In the genomic region with DNA sequence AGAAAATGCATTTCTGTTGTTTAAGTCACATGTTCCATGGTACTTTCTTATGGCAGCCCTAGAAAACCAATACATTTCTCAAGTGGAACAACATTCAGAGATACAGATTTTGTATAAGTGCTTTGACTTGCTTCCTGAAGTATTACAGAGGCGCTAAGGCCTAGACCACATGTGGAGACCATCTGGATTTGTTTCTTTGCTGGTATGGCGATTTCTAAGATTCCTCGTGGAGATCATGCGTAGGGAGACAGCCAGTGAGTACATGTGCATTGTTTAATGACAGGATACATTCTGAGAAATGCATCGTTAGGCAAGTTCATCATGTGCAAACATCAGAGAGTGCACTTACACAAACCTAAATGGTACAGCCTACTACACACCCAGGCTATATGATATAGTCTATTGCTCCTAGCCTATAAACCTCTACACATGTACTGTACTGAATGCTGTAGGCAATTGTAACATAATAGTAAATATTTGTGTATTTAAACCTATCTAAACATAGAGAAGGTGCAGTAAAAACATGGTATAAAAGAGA, we compare ENCODE assay signal across 1 cellular context.
TF ChIP-seq lines count a peak whose summit lies in the region.

No MANE protein-coding gene starts in this region.

TF ChIP-seq in K562, 482 proteins besides CTCF, POLR2A, EP300 and RAD21:
- TF ChIP-seq NFE2L1 (tag; IDR thresholded peaks at IDR 0.05; ENCODE audit: borderline replicate concordance, low read depth) (no peak), SMAD2 (IDR thresholded peaks at IDR 0.05; ENCODE audit: low read depth, low read length) (no peak), PHF21A (IDR thresholded peaks at IDR 0.05; ENCODE audit: borderline replicate concordance, low read depth) (no peak)
- TF ChIP-seq, protein P1, sequence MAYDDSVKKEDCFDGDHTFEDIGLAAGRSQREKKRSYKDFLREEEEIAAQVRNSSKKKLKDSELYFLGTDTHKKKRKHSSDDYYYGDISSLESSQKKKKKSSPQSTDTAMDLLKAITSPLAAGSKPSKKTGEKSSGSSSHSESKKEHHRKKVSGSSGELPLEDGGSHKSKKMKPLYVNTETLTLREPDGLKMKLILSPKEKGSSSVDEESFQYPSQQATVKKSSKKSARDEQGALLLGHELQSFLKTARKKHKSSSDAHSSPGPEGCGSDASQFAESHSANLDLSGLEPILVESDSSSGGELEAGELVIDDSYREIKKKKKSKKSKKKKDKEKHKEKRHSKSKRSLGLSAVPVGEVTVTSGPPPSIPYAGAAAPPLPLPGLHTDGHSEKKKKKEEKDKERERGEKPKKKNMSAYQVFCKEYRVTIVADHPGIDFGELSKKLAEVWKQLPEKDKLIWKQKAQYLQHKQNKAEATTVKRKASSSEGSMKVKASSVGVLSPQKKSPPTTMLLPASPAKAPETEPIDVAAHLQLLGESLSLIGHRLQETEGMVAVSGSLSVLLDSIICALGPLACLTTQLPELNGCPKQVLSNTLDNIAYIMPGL (CRISPR knock-in tag; IDR thresholded peaks at IDR 0.05): no peak
- TF ChIP-seq, protein P2, sequence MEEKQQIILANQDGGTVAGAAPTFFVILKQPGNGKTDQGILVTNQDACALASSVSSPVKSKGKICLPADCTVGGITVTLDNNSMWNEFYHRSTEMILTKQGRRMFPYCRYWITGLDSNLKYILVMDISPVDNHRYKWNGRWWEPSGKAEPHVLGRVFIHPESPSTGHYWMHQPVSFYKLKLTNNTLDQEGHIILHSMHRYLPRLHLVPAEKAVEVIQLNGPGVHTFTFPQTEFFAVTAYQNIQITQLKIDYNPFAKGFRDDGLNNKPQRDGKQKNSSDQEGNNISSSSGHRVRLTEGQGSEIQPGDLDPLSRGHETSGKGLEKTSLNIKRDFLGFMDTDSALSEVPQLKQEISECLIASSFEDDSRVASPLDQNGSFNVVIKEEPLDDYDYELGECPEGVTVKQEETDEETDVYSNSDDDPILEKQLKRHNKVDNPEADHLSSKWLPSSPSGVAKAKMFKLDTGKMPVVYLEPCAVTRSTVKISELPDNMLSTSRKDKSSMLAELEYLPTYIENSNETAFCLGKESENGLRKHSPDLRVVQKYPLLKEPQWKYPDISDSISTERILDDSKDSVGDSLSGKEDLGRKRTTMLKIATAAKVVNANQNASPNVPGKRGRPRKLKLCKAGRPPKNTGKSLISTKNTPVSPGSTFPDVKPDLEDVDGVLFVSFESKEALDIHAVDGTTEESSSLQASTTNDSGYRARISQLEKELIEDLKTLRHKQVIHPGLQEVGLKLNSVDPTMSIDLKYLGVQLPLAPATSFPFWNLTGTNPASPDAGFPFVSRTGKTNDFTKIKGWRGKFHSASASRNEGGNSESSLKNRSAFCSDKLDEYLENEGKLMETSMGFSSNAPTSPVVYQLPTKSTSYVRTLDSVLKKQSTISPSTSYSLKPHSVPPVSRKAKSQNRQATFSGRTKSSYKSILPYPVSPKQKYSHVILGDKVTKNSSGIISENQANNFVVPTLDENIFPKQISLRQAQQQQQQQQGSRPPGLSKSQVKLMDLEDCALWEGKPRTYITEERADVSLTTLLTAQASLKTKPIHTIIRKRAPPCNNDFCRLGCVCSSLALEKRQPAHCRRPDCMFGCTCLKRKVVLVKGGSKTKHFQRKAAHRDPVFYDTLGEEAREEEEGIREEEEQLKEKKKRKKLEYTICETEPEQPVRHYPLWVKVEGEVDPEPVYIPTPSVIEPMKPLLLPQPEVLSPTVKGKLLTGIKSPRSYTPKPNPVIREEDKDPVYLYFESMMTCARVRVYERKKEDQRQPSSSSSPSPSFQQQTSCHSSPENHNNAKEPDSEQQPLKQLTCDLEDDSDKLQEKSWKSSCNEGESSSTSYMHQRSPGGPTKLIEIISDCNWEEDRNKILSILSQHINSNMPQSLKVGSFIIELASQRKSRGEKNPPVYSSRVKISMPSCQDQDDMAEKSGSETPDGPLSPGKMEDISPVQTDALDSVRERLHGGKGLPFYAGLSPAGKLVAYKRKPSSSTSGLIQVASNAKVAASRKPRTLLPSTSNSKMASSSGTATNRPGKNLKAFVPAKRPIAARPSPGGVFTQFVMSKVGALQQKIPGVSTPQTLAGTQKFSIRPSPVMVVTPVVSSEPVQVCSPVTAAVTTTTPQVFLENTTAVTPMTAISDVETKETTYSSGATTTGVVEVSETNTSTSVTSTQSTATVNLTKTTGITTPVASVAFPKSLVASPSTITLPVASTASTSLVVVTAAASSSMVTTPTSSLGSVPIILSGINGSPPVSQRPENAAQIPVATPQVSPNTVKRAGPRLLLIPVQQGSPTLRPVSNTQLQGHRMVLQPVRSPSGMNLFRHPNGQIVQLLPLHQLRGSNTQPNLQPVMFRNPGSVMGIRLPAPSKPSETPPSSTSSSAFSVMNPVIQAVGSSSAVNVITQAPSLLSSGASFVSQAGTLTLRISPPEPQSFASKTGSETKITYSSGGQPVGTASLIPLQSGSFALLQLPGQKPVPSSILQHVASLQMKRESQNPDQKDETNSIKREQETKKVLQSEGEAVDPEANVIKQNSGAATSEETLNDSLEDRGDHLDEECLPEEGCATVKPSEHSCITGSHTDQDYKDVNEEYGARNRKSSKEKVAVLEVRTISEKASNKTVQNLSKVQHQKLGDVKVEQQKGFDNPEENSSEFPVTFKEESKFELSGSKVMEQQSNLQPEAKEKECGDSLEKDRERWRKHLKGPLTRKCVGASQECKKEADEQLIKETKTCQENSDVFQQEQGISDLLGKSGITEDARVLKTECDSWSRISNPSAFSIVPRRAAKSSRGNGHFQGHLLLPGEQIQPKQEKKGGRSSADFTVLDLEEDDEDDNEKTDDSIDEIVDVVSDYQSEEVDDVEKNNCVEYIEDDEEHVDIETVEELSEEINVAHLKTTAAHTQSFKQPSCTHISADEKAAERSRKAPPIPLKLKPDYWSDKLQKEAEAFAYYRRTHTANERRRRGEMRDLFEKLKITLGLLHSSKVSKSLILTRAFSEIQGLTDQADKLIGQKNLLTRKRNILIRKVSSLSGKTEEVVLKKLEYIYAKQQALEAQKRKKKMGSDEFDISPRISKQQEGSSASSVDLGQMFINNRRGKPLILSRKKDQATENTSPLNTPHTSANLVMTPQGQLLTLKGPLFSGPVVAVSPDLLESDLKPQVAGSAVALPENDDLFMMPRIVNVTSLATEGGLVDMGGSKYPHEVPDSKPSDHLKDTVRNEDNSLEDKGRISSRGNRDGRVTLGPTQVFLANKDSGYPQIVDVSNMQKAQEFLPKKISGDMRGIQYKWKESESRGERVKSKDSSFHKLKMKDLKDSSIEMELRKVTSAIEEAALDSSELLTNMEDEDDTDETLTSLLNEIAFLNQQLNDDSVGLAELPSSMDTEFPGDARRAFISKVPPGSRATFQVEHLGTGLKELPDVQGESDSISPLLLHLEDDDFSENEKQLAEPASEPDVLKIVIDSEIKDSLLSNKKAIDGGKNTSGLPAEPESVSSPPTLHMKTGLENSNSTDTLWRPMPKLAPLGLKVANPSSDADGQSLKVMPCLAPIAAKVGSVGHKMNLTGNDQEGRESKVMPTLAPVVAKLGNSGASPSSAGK (IDR thresholded peaks at IDR 0.05): 0 out of 2 replicates have a peak, but pooled peaks have one; percentile 15
